Comparison of ENCODE assay signal across 15 cellular contexts in genomic region chr17:73912360-73912746, GRCh38.
DNase-seq lines count a peak whose midpoint lies in the region; ATAC-seq and TF ChIP-seq lines count a peak whose summit lies in the region.
"Had no signal": no experiment of that assay in that cellular context is flagged by ENCODE, and none has a peak within 500 bp of the region (broad histone marks: within the 10 kb centered on the region; RNA-seq: fewer than 3 reads in every experiment).

No MANE protein-coding gene starts in this region.

- peak overlapping the region; percentile 7 to 85 for H3K27ac Mint-ChIP-seq in natural killer cell treated with Interleukin-12 subunit alpha and Interleukin-12 subunit beta and Interleukin-15 and Interleukin-18, amount 100 ng/mL, for 72 hours
- no peak overlapping the region for H3K27ac Mint-ChIP-seq in natural killer cell
- H3K27ac Mint-ChIP-seq: CD4-positive, alpha-beta T cell; CD8-positive, alpha-beta T cell had no signal

- ATAC-seq in natural killer cell treated with Interleukin-12 subunit alpha and Interleukin-12 subunit beta and Interleukin-15 and Interleukin-18, amount 100 ng/mL, for 72 hours = no peak
- ATAC-seq in natural killer cell = no peak
- ATAC-seq in HG03159 (IDR thresholded peaks at IDR 0.05; ENCODE audit: unreplicated experiment) = no peak
- ATAC-seq: CD8-positive, alpha-beta T cell had no signal

- no peak overlapping the region for H3K4me3 ChIP-seq in HEK293 (ENCODE audit: low read depth, low read length)
- H3K4me3 ChIP-seq: BLaER1 treated with 17β-estradiol and CSF1 and Interleukin-3, amounts not matched to agents 10 nM and 100 nM had no signal

- no peaks in the 10 kb centered on the region for H3K36me3 ChIP-seq in HEK293 (ENCODE audit: control insufficient read depth in 2 of 2, insufficient read depth in 1 of 2, low read length in 2 of 2)
- H3K36me3 ChIP-seq: BLaER1 treated with 17β-estradiol and CSF1 and Interleukin-3, amounts not matched to agents 10 nM and 100 nM had no signal

- H3K4me1 Mint-ChIP-seq in natural killer cell treated with Interleukin-12 subunit alpha and Interleukin-12 subunit beta and Interleukin-15 and Interleukin-18, amount 100 ng/mL, for 72 hours (ENCODE audit: low read depth in 2 of 2) = peaks cover 22 to 33% of the 10 kb centered on the region in 2 donors
- peaks cover 19 to 21% of the 10 kb centered on the region in 2 donors for H3K4me1 Mint-ChIP-seq in natural killer cell

- H3K4me3 Mint-ChIP-seq in natural killer cell treated with Interleukin-12 subunit alpha and Interleukin-12 subunit beta and Interleukin-15 and Interleukin-18, amount 100 ng/mL, for 72 hours = peak overlapping the region; percentile 11
- no peak overlapping the region for H3K4me3 Mint-ChIP-seq in natural killer cell
- H3K4me3 Mint-ChIP-seq: CD4-positive, alpha-beta T cell; CD8-positive, alpha-beta T cell had no signal

- DNase-seq in natural killer cell treated with Interleukin-12 subunit alpha and Interleukin-12 subunit beta and Interleukin-15 and Interleukin-18, amount 100 ng/mL, for 72 hours (ENCODE audit: low spot score) = no peak
- DNase-seq in natural killer cell = no peak
- no peak for DNase-seq in activated CD4-positive, alpha-beta T cell treated with anti-CD3 and anti-CD28 coated beads, Interleukin-2, amount 50 U/mL, for 1 hour
- DNase-seq: 8988T; ACHN; Caco-2; Calu3; CD4-positive, alpha-beta T cell; CD8-positive, alpha-beta T cell; DMS79 treated with DMSO at 0.1 percent for 48 hours; GF-D8 had no signal

- TF ChIP-seq CTCF in natural killer cell (IDR thresholded peaks at IDR 0.05) (no peak), HEK293 (tag by site-specific recombination; IDR thresholded peaks at IDR 0.05) (no peak)

- POLR2A ChIA-PET in HEK293 (lab: Yijun Ruan, JAX) = no interaction called here

- no peaks in the 10 kb centered on the region for H3K4me1 ChIP-seq in HEK293 (ENCODE audit: control insufficient read depth, insufficient read depth, low read length)
- H3K4me1 ChIP-seq: Caco-2 had no signal

- H3K36me3 Mint-ChIP-seq in natural killer cell treated with Interleukin-12 subunit alpha and Interleukin-12 subunit beta and Interleukin-15 and Interleukin-18, amount 100 ng/mL, for 72 hours = peaks cover 5% of the 10 kb centered on the region
- peaks cover 10% of the 10 kb centered on the region for H3K36me3 Mint-ChIP-seq in natural killer cell
- H3K36me3 Mint-ChIP-seq: CD8-positive, alpha-beta T cell had no signal

- no peak overlapping the region for H3K27ac ChIP-seq in HEK293 (ENCODE audit: extremely low read depth, low read depth, low read length)
- H3K27ac ChIP-seq: BLaER1 treated with 17β-estradiol and CSF1 and Interleukin-3, amounts not matched to agents 10 nM and 100 nM; C4-2B had no signal

- CTCF ChIA-PET in HEK293 (lab: Yijun Ruan, JAX) = interaction anchor here (0.6 kb wide), 1 partner anchor 174 kb away, joined by 3 read pairs; no protein-coding TSS in a partner anchor

- H3K9me3 ChIP-seq in HEK293 (ENCODE audit: control insufficient read depth, insufficient read depth, low read depth, low read length) = no peaks in the 10 kb centered on the region; the same call in 1 of the 2 replicates

- peaks cover 5% of the 10 kb centered on the region for H3K9me3 Mint-ChIP-seq in natural killer cell treated with Interleukin-12 subunit alpha and Interleukin-12 subunit beta and Interleukin-15 and Interleukin-18, amount 100 ng/mL, for 72 hours
- peaks cover 2 to 4% of the 10 kb centered on the region in 2 donors for H3K9me3 Mint-ChIP-seq in natural killer cell

- intact Hi-C loops in natural killer cell (cut with micrococcal nuclease) = no loop called here

- peaks cover 3 to 7% of the 10 kb centered on the region in 2 donors for H3K27me3 Mint-ChIP-seq in natural killer cell treated with Interleukin-12 subunit alpha and Interleukin-12 subunit beta and Interleukin-15 and Interleukin-18, amount 100 ng/mL, for 72 hours
- H3K27me3 Mint-ChIP-seq in natural killer cell (ENCODE audit: low read depth in 2 of 2) = peaks cover 9 to 14% of the 10 kb centered on the region in 2 donors

TF ChIP-seq in HEK293, 187 proteins besides CTCF, POLR2A, EP300 and RAD21:
- TF ChIP-seq ZNF155 (tag by site-specific recombination; IDR thresholded peaks at IDR 0.05) (0 out of 2 replicates have a peak, but pooled peaks have one; percentile 49), ZNF157 (tag by site-specific recombination; IDR thresholded peaks at IDR 0.05) (no peak), ZNF366 (tag by site-specific recombination; conservative IDR thresholded peaks at IDR 0.05) (peak; percentile 82), ZFP41 (tag by site-specific recombination; IDR thresholded peaks at IDR 0.05; ENCODE audit: borderline replicate concordance) (no peak), ZNF280C (tag by site-specific recombination; IDR thresholded peaks at IDR 0.05) (no peak), ZNF426 (tag by site-specific recombination; IDR thresholded peaks at IDR 0.05) (no peak), PRDM1 (tag by site-specific recombination; IDR thresholded peaks at IDR 0.05) (peak; percentile 98), AEBP2 (tag by site-specific recombination; IDR thresholded peaks at IDR 0.05; ENCODE audit: borderline replicate concordance) (no peak), ZNF692 (tag by site-specific recombination; IDR thresholded peaks at IDR 0.05) (no peak)
- TF ChIP-seq, protein P1, sequence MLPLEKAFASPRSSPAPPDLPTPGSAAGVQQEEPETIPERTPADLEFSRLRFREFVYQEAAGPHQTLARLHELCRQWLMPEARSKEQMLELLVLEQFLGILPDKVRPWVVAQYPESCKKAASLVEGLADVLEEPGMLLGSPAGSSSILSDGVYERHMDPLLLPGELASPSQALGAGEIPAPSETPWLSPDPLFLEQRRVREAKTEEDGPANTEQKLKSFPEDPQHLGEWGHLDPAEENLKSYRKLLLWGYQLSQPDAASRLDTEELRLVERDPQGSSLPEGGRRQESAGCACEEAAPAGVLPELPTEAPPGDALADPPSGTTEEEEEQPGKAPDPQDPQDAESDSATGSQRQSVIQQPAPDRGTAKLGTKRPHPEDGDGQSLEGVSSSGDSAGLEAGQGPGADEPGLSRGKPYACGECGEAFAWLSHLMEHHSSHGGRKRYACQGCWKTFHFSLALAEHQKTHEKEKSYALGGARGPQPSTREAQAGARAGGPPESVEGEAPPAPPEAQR (tag by site-specific recombination; IDR thresholded peaks at IDR 0.05) = no peak

Comparison
In these comparisons a context has a peak if more than half of its experiments do, and no peak if none do; other contexts are left out.
1. H3K27ac Mint-ChIP-seq: peak in natural killer cell treated with Interleukin-12 subunit alpha and Interleukin-12 subunit beta and Interleukin-15 and Interleukin-18, amount 100 ng/mL, for 72 hours (2 of 2); none in natural killer cell (0 of 2).